17 cellular contexts compared by ENCODE assay signal in genomic region chr19:48784527-48784926, GRCh38. TPM values are rescaled to one million over a fixed set of nuclear protein-coding genes. Genes with fewer than 3 reads are reported as not detected.
A peak's percentile ranks its signal among the peaks of the same experiment; 100 is the strongest.
DNase-seq lines count a peak whose midpoint lies in the region; TF ChIP-seq lines count a peak whose summit lies in the region.
"Had no signal": no experiment of that assay in that cellular context is flagged by ENCODE, and none has a peak within 500 bp of the region (broad histone marks: within the 10 kb centered on the region; RNA-seq: fewer than 3 reads in every experiment).

No MANE protein-coding gene starts in this region.

- no peak overlapping the region for H2AFZ ChIP-seq in MM.1S (ENCODE audit: low read length)

- H3K9me2 ChIP-seq in MM.1S (replicated peaks; ENCODE audit: insufficient read depth, low read length) = no peaks in the 10 kb centered on the region

- no peak overlapping the region for H3K27ac ChIP-seq in MM.1S (ENCODE audit: low read length)
- H3K27ac ChIP-seq: BLaER1, KMS-11, Peyer's patch had no signal

- H3K4me2 ChIP-seq in MM.1S (ENCODE audit: low read depth, low read length) = no peak overlapping the region
- H3K4me2 ChIP-seq: KMS-11 had no signal

- DNase-seq in COR-L47 (lab: John Stamatoyannopoulos, UW) (peak; percentile 15), MM.1S (no peak), UCSD-AML1 (lab: John Stamatoyannopoulos, UW; ENCODE audit: unreplicated experiment) (peak; percentile 46), fibroblast of pulmonary artery (ENCODE audit: low read depth) (peak; percentile 37), AML-193 (lab: John Stamatoyannopoulos, UW) (no peak), HuH-7.5 (ENCODE audit: low spot score) (no peak), cerebellum (ENCODE audit: low spot score) (no peak), GF-D8 (lab: John Stamatoyannopoulos, UW) (no peak)
- DNase-seq: activated naive CD4-positive, alpha-beta T cell treated with anti-CD3 and anti-CD28 coated beads, Interleukin-2, amount 50 U/mL, for 16 hours; Peyer's patch; stimulated activated CD4-positive, alpha-beta T cell treated with anti-CD3 and anti-CD28 coated beads, Interleukin-4, amount 100 ng/mL, for 24 hours; stimulated activated naive CD4-positive, alpha-beta T cell treated with Interleukin-2 at 50 U/mL for 16 hours; T-helper 17 cell had no signal

- H3F3A ChIP-seq in MM.1S (ENCODE audit: insufficient read depth, low read length) = 0 out of 2 replicates have a peak, but pooled peaks cover 4% of the 10 kb centered on the region

- no peaks in the 10 kb centered on the region for H3K36me3 ChIP-seq in MM.1S (replicated peaks; ENCODE audit: insufficient read depth, low read length)
- H3K36me3 ChIP-seq: BLaER1, Peyer's patch had no signal

- H3K4me3 ChIP-seq in MM.1S (ENCODE audit: low read length) = no peak overlapping the region
- H3K4me3 ChIP-seq in fibroblast of pulmonary artery (replicated peaks; ENCODE audit: low read depth, low read length) = no peak overlapping the region
- H3K4me3 ChIP-seq: BLaER1, Peyer's patch had no signal

- H3K27me3 ChIP-seq in MM.1S (replicated peaks; ENCODE audit: insufficient read depth, low read length) = peaks cover 50% of the 10 kb centered on the region
- H3K27me3 ChIP-seq: BLaER1, Peyer's patch had no signal

- no peaks in the 10 kb centered on the region for H3K9me3 ChIP-seq in MM.1S (replicated peaks; ENCODE audit: insufficient read depth, low read length)
- H3K9me3 ChIP-seq: BLaER1, Peyer's patch had no signal

- H4K20me1 ChIP-seq in MM.1S (ENCODE audit: insufficient read depth, low read length) = no peaks in the 10 kb centered on the region
- H4K20me1 ChIP-seq: BLaER1 had no signal

- no peaks in the 10 kb centered on the region for H3K79me2 ChIP-seq in MM.1S (ENCODE audit: low read length)

- TF ChIP-seq CTCF in MM.1S (IDR thresholded peaks at IDR 0.05; ENCODE audit: low read length) (peak; percentile 20), fibroblast of pulmonary artery (IDR thresholded peaks at IDR 0.05; ENCODE audit: low read length, missing control alignments) (peak; percentile 25)

- H3K9ac ChIP-seq in MM.1S (ENCODE audit: low read length) = no peak overlapping the region
- H3K9ac ChIP-seq: BLaER1, KMS-11 had no signal

- peaks cover 9% of the 10 kb centered on the region for H3K4me1 ChIP-seq in MM.1S (ENCODE audit: low read length)

RNA-seq across cellular contexts. Expression of gene BCAT2, which starts 26.3 kb away (rescaled TPM):
- total RNA-seq in cerebellum = 8.9 TPM

RNA-seq across cellular contexts. Expression of gene FGF21, which starts 29.2 kb away (rescaled TPM):
- total RNA-seq in cerebellum = not detected
- total RNA-seq: G401, mucosa of gallbladder, Peyer's patch, T-helper 17 cell had no signal

RNA-seq across cellular contexts. Expression of gene FUT1, which starts 32.1 kb away (rescaled TPM):
- 7.4 TPM for total RNA-seq in cerebellum
- total RNA-seq: G401 had no signal

RNA-seq across cellular contexts. Expression of gene IZUMO1, which starts 37.8 kb away (rescaled TPM):
- total RNA-seq in cerebellum = 0.27 TPM
- total RNA-seq: G401, Peyer's patch, T-helper 17 cell had no signal

RNA-seq across cellular contexts. Expression of gene RASIP1, which starts 44.1 kb away (rescaled TPM):
- total RNA-seq in cerebellum = 4.7 TPM

Comparison
In these comparisons a context has a peak if more than half of its experiments do, and no peak if none do; other contexts are left out.
1. DNase-seq: peak in COR-L47 (single experiment), UCSD-AML1 (single experiment) and fibroblast of pulmonary artery (single experiment); none in MM.1S (single experiment), AML-193 (0 of 2), HuH-7.5 (single experiment), cerebellum (single experiment) and GF-D8 (single experiment).